ENCODE assay signal across 14 cellular contexts in the genomic region with DNA sequence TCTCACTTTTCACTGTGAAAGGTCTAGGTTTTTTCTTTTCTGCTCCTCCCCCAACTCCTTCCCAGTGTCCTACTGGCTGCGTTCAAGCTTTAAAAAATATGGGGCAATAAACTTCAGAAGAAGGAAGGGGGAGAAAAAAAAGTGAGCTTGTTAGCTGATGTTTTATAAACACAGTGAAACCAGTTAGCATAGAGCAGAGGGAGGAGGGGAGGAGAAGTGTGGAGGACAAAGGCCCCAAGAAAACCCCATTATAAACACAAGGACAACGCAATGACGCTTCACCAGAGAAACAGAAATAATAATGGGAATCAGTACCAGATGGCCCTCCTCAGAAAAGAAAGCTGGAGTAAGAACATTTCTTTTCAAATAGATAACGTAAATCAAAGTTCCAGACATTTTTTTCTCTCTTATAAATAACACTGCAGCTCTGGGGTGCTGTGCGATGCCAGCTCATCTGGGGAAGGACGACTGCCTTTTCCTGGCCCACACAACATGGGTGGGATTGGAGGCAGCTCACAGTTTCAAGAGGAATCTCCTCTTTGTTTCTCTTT.
DNase-seq lines count a peak whose midpoint lies in the region; ATAC-seq and TF ChIP-seq lines count a peak whose summit lies in the region.
"Had no signal": no experiment of that assay in that cellular context is flagged by ENCODE, and none has a peak within 500 bp of the region (broad histone marks: within the 10 kb centered on the region; RNA-seq: fewer than 3 reads in every experiment).

No MANE protein-coding gene starts in this region.

- no peak for TF ChIP-seq CTCF in brain (conservative IDR thresholded peaks at IDR 0.05)

- peak overlapping the region in 1 of 5 experiments; percentile 15 for H3K4me3 Mint-ChIP-seq in brain
- H3K4me3 Mint-ChIP-seq: activated CD8-positive, alpha-beta T cell treated with anti-CD3 and anti-CD28 coated beads, Interleukin-2, amount 10 ng/mL, durations not matched to agents 7 days and 5 days had no signal

- no peak overlapping the region for H3K9ac ChIP-seq in rectal smooth muscle tissue (ENCODE audit: low read length)

- peaks cover 4% of the 10 kb centered on the region for H3K36me3 Mint-ChIP-seq in brain

- POLR2A ChIA-PET in HEK293T (lab: Yijun Ruan, JAX), result interaction anchor here (1.2 kb wide), 1 partner anchor 9 kb away, joined by 3 read pairs; no protein-coding TSS in a partner anchor

- H3K4me3 ChIP-seq in rectal smooth muscle tissue (ENCODE audit: low read length), result no peak overlapping the region
- H3K4me3 ChIP-seq: pancreas, thoracic aorta had no signal

- CTCF ChIA-PET in HEK293T (lab: Yijun Ruan, JAX), result interaction anchor here (0.7 to 4.0 kb wide), 4 partner anchors 9 to 165 kb away, joined by 3 to 22 read pairs (median 3); no protein-coding TSS in a partner anchor

- no peak for DNase-seq in HEK293T (ENCODE audit: extremely low spot score)
- DNase-seq in left colon, result no peak
- no peak for DNase-seq in central memory CD4-positive, alpha-beta T cell
- no peak for DNase-seq in activated CD4-positive, alpha-beta T cell treated with anti-CD3 and anti-CD28 coated beads for 48 hours
- DNase-seq in SKM-1 treated with dmso at 0.1 percent for 144 hours (lab: John Stamatoyannopoulos, UW; ENCODE audit: unreplicated experiment), result no peak
- no peak for DNase-seq in COLO829 (ENCODE audit: low spot score)
- DNase-seq: activated CD8-positive, alpha-beta T cell treated with anti-CD3 and anti-CD28 coated beads, Interleukin-2, amount 10 ng/mL, durations not matched to agents 7 days and 5 days; activated effector memory CD4-positive, alpha-beta T cell treated with anti-CD3 and anti-CD28 coated beads, Interleukin-2, amount 50 U/mL, for 16 hours; BE2C; brain microvascular endothelial cell; pancreas had no signal

- peak overlapping the region; percentile 69 to 90 (median 85) for H3K27ac Mint-ChIP-seq in brain
- H3K27ac Mint-ChIP-seq: activated CD8-positive, alpha-beta T cell treated with anti-CD3 and anti-CD28 coated beads, Interleukin-2, amount 10 ng/mL, durations not matched to agents 7 days and 5 days had no signal

- intact Hi-C loops in left colon (cut with DNase I, micrococcal nuclease), result no loop called here

- no peaks in the 10 kb centered on the region for H3K27me3 Mint-ChIP-seq in brain

- H3K27ac ChIP-seq in rectal smooth muscle tissue (ENCODE audit: low read depth, low read length), result peak overlapping the region; percentile 48
- H3K27ac ChIP-seq: brain microvascular endothelial cell, pancreas, thoracic aorta had no signal

- peaks cover 27% of the 10 kb centered on the region for H3K4me1 ChIP-seq in rectal smooth muscle tissue (ENCODE audit: control insufficient read depth, insufficient read depth, low read length)

- no peaks in the 10 kb centered on the region for H3K9me3 Mint-ChIP-seq in brain

- H3K36me3 ChIP-seq in rectal smooth muscle tissue (ENCODE audit: control insufficient read depth, insufficient read depth, low read length), result no peaks in the 10 kb centered on the region
- H3K36me3 ChIP-seq: brain microvascular endothelial cell, pancreas, thoracic aorta had no signal

- peak; percentile 57 for ATAC-seq in left colon
- ATAC-seq: activated CD8-positive, alpha-beta T cell treated with anti-CD3 and anti-CD28 coated beads, Interleukin-2, amount 10 ng/mL, durations not matched to agents 7 days and 5 days had no signal

- H3K4me1 Mint-ChIP-seq in brain, result peaks cover 43% of the 10 kb centered on the region

- no peaks in the 10 kb centered on the region for H3K27me3 ChIP-seq in rectal smooth muscle tissue (ENCODE audit: control insufficient read depth, insufficient read depth, low read length)
- H3K27me3 ChIP-seq: BE2C, brain microvascular endothelial cell, pancreas had no signal

TF ChIP-seq in HEK293T, 16 proteins besides CTCF, POLR2A, EP300 and RAD21:
- TF ChIP-seq ARNT (IDR thresholded peaks at IDR 0.05), result no peak
- peak; percentile 77 for TF ChIP-seq ZNF384 (IDR thresholded peaks at IDR 0.05)
- TF ChIP-seq FOXK2 (IDR thresholded peaks at IDR 0.05), result no peak
- TF ChIP-seq SP1 (IDR thresholded peaks at IDR 0.05), result no peak
- 0 out of 2 replicates have a peak, but pooled peaks have one; percentile 8 for TF ChIP-seq PKNOX1 (IDR thresholded peaks at IDR 0.05)
